In genomic region chr17:45052052-45052772, GRCh38 we compare ENCODE assay signal across 8 cellular contexts. TPM values are rescaled to one million over a fixed set of nuclear protein-coding genes. Genes with fewer than 3 reads are reported as not detected.
A peak's percentile ranks its signal among the peaks of the same experiment; 100 is the strongest.
DNase-seq lines count a peak whose midpoint lies in the region; ATAC-seq and TF ChIP-seq lines count a peak whose summit lies in the region.

No MANE protein-coding gene starts in this region.

- H3K27me3 Mint-ChIP-seq in activated CD4-positive, alpha-beta T cell treated with anti-CD3 and anti-CD28 coated beads, Interleukin-2, amount 10 ng/mL, durations not matched to agents 7 days and 5 days = no peaks in the 10 kb centered on the region
- H3K27me3 Mint-ChIP-seq in effector memory CD8-positive, alpha-beta T cell = no peaks in the 10 kb centered on the region

- no peak for TF ChIP-seq CTCF in thoracic aorta (IDR thresholded peaks at IDR 0.05)

- H3K4me1 ChIP-seq in muscle layer of duodenum (ENCODE audit: control insufficient read depth in 1 of 2, insufficient read depth in 2 of 2, low read length in 2 of 2) (peaks cover 0 to 19% of the 10 kb centered on the region in 2 donors), thoracic aorta (ENCODE audit: control insufficient read depth in 1 of 2, low read depth in 2 of 2) (peaks cover 11 to 25% of the 10 kb centered on the region in 2 donors)

- H3K27ac Mint-ChIP-seq in activated CD4-positive, alpha-beta T cell treated with anti-CD3 and anti-CD28 coated beads, Interleukin-2, amount 10 ng/mL, durations not matched to agents 7 days and 5 days = peak overlapping the region; percentile 97
- peak overlapping the region; percentile 81 to 82 for H3K27ac Mint-ChIP-seq in effector memory CD8-positive, alpha-beta T cell

- H3K9me3 Mint-ChIP-seq in activated CD4-positive, alpha-beta T cell treated with anti-CD3 and anti-CD28 coated beads, Interleukin-2, amount 10 ng/mL, durations not matched to agents 7 days and 5 days = no peaks in the 10 kb centered on the region
- H3K9me3 Mint-ChIP-seq in effector memory CD8-positive, alpha-beta T cell = no peaks in the 10 kb centered on the region

- CTCF ChIA-PET in activated CD4-positive, alpha-beta T cell treated with anti-CD3 and anti-CD28 coated beads, Interleukin-2, amount 10 ng/mL, durations not matched to agents 7 days and 5 days (lab: Charles Lee) = no interaction called here

- peak overlapping the region; percentile 52 to 70 for H3K4me3 ChIP-seq in muscle layer of duodenum (ENCODE audit: low read depth in 1 of 2, low read length in 2 of 2)
- peak overlapping the region; percentile 70 for H3K4me3 ChIP-seq in thoracic aorta

- H3K9me3 ChIP-seq in muscle layer of duodenum (ENCODE audit: control insufficient read depth in 1 of 2, low read length in 2 of 2) = no peaks in the 10 kb centered on the region
- no peaks in the 10 kb centered on the region for H3K9me3 ChIP-seq in thoracic aorta

- peak overlapping the region; percentile 79 for H3K4me3 Mint-ChIP-seq in activated CD4-positive, alpha-beta T cell treated with anti-CD3 and anti-CD28 coated beads, Interleukin-2, amount 10 ng/mL, durations not matched to agents 7 days and 5 days
- H3K4me3 Mint-ChIP-seq in effector memory CD8-positive, alpha-beta T cell = peak overlapping the region; percentile 67 to 73

- peak; percentile 42 for ATAC-seq in effector memory CD8-positive, alpha-beta T cell (replicated peaks)
- ATAC-seq in thoracic aorta (ENCODE audit: insufficient number of reproducible peaks, low FRiP score, low read depth) = no peak

- H3K36me3 ChIP-seq in muscle layer of duodenum (ENCODE audit: control insufficient read depth in 1 of 2, insufficient read depth in 2 of 2, low read length in 2 of 2) (peaks cover 0 to 4% of the 10 kb centered on the region in 2 donors), thoracic aorta (no peaks in the 10 kb centered on the region)

- peak; percentile 38 for DNase-seq in NCI-H2171 treated with DMSO at 0.1 percent for 48 hours (lab: John Stamatoyannopoulos, UW)
- DNase-seq in NCI-H2171 (lab: John Stamatoyannopoulos, UW) = no peak
- peak; percentile 49 for DNase-seq in NCI-H2227 treated with DMSO at 0.1 percent for 48 hours (lab: John Stamatoyannopoulos, UW)
- DNase-seq in activated CD4-positive, alpha-beta T cell treated with anti-CD3 and anti-CD28 coated beads, Interleukin-2, amount 10 ng/mL, durations not matched to agents 7 days and 5 days = peak; percentile 78
- DNase-seq in effector memory CD8-positive, alpha-beta T cell = peak; percentile 32 to 42 (median 32)
- no peak for DNase-seq in thoracic aorta (ENCODE audit: low spot score)
- DNase-seq in T1000 (lab: John Stamatoyannopoulos, UW) = no peak

- H3K4me1 Mint-ChIP-seq in activated CD4-positive, alpha-beta T cell treated with anti-CD3 and anti-CD28 coated beads, Interleukin-2, amount 10 ng/mL, durations not matched to agents 7 days and 5 days = peaks cover 48% of the 10 kb centered on the region
- peaks cover 18 to 27% of the 10 kb centered on the region in 2 donors for H3K4me1 Mint-ChIP-seq in effector memory CD8-positive, alpha-beta T cell (ENCODE audit: low read depth in 2 of 2)

- H3K27me3 ChIP-seq in muscle layer of duodenum (ENCODE audit: low read depth, low read length) = no peaks in the 10 kb centered on the region
- no peaks in the 10 kb centered on the region for H3K27me3 ChIP-seq in thoracic aorta (replicated peaks; ENCODE audit: insufficient read depth)

- peaks cover 20% of the 10 kb centered on the region for H3K36me3 Mint-ChIP-seq in activated CD4-positive, alpha-beta T cell treated with anti-CD3 and anti-CD28 coated beads, Interleukin-2, amount 10 ng/mL, durations not matched to agents 7 days and 5 days (ENCODE audit: low read depth)
- peaks cover 5% of the 10 kb centered on the region for H3K36me3 Mint-ChIP-seq in effector memory CD8-positive, alpha-beta T cell (ENCODE audit: insufficient read depth)

- POLR2A ChIA-PET in activated CD4-positive, alpha-beta T cell treated with anti-CD3 and anti-CD28 coated beads, Interleukin-2, amount 10 ng/mL, durations not matched to agents 7 days and 5 days (lab: Charles Lee) = no interaction called here

- H3K27ac ChIP-seq in muscle layer of duodenum (ENCODE audit: low read length) (peak overlapping the region; percentile 77), thoracic aorta (peak overlapping the region; percentile 75 to 81)

RNA-seq across cellular contexts. Expression of gene DCAKD, which starts 0.8 kb away (rescaled TPM):
- 10 to 100 TPM; 36.5 to 38.6 TPM for total RNA-seq in activated CD4-positive, alpha-beta T cell treated with anti-CD3 and anti-CD28 coated beads, Interleukin-2, amount 10 ng/mL, durations not matched to agents 7 days and 5 days
- 10 to 100 TPM; 34.6 to 56.5 TPM for total RNA-seq in thoracic aorta

RNA-seq across cellular contexts. Expression of gene NMT1, which starts 8.9 kb away (rescaled TPM):
- 100 to 1,000 TPM; 118 to 138 TPM for total RNA-seq in activated CD4-positive, alpha-beta T cell treated with anti-CD3 and anti-CD28 coated beads, Interleukin-2, amount 10 ng/mL, durations not matched to agents 7 days and 5 days
- total RNA-seq in thoracic aorta = 10 to 100 TPM; 53.1 to 64.8 TPM

Comparison
In these comparisons a context has a peak if more than half of its experiments do, and no peak if none do; other contexts are left out.
1. DNase-seq: peak in NCI-H2171 treated with DMSO at 0.1 percent for 48 hours (single experiment), NCI-H2227 treated with DMSO at 0.1 percent for 48 hours (single experiment), activated CD4-positive, alpha-beta T cell treated with anti-CD3 and anti-CD28 coated beads, Interleukin-2, amount 10 ng/mL, durations not matched to agents 7 days and 5 days (single experiment) and effector memory CD8-positive, alpha-beta T cell (3 of 3); none in NCI-H2171 (single experiment), thoracic aorta (single experiment) and T1000 (single experiment).